Comparison of ENCODE assay signal across 1 cellular context in the genomic region with DNA sequence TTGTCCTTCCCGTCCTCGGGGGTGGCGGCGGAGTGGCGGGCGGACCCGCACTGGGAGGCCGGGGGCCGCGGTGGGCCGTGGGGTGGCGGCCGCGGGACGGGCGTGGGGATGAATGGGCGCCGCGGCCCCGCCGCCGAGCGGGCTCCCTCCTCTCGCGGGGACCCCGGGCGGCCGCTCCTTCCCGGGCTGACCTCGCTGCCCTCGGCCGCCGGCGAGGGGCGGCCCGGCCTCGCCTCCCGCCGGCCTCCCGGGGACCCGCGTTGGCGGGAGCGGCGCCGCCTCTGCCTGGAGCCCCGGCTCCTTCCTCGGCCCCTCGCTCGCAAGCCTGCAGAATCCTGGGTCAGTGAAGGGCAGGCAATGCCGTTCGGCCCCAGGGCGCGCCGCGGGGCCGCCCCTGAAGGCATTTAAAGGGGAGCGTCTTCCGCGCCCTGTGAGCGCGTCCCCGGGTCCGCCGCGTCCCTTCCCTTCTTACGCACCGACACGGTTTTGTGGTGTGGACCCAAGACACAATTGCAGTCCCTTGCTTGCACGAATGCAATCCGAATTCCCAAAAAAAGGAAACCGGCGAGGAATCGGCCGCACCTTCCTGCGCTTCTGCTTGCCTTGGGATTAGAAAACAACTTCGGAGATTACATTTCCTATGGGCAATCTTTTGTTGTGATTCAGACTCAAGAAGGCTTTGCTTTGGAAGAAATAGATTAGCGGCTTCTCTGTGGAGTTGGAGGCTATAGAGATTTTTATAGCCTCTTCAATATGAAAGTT.
A peak's percentile ranks its signal among the peaks of the same experiment; 100 is the strongest.
TF ChIP-seq lines count a peak whose summit lies in the region.

No MANE protein-coding gene starts in this region.

TF ChIP-seq in K562, 482 proteins besides CTCF, POLR2A, EP300 and RAD21 (continued from another document and continues in another):
- TF ChIP-seq, protein P1, sequence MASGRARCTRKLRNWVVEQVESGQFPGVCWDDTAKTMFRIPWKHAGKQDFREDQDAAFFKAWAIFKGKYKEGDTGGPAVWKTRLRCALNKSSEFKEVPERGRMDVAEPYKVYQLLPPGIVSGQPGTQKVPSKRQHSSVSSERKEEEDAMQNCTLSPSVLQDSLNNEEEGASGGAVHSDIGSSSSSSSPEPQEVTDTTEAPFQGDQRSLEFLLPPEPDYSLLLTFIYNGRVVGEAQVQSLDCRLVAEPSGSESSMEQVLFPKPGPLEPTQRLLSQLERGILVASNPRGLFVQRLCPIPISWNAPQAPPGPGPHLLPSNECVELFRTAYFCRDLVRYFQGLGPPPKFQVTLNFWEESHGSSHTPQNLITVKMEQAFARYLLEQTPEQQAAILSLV (tag; IDR thresholded peaks at IDR 0.05): no peak
- TF ChIP-seq BMI1 (IDR thresholded peaks at IDR 0.05; ENCODE audit: low read length): no peak
- no peak for TF ChIP-seq FOXP1 (CRISPR knock-in tag; IDR thresholded peaks at IDR 0.05)
- TF ChIP-seq, protein P2, sequence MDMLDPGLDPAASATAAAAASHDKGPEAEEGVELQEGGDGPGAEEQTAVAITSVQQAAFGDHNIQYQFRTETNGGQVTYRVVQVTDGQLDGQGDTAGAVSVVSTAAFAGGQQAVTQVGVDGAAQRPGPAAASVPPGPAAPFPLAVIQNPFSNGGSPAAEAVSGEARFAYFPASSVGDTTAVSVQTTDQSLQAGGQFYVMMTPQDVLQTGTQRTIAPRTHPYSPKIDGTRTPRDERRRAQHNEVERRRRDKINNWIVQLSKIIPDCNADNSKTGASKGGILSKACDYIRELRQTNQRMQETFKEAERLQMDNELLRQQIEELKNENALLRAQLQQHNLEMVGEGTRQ (CRISPR knock-in tag; IDR thresholded peaks at IDR 0.05): 0 out of 2 replicates have a peak, but pooled peaks have one; percentile 5
- no peak for TF ChIP-seq NCOR1 (IDR thresholded peaks at IDR 0.05)
- TF ChIP-seq BRD9 (IDR thresholded peaks at IDR 0.05; ENCODE audit: low read depth, partially characterized antibody): no peak
- 0 out of 2 replicates have a peak, but pooled peaks have one; percentile 76 for TF ChIP-seq GATAD2B (IDR thresholded peaks at IDR 0.05; ENCODE audit: borderline replicate concordance)
- no peak for TF ChIP-seq SRSF1 (IDR thresholded peaks at IDR 0.05; ENCODE audit: low read depth, low read length)
- TF ChIP-seq MTA2 (IDR thresholded peaks at IDR 0.05; ENCODE audit: low read depth): no peak
- TF ChIP-seq, protein P3, sequence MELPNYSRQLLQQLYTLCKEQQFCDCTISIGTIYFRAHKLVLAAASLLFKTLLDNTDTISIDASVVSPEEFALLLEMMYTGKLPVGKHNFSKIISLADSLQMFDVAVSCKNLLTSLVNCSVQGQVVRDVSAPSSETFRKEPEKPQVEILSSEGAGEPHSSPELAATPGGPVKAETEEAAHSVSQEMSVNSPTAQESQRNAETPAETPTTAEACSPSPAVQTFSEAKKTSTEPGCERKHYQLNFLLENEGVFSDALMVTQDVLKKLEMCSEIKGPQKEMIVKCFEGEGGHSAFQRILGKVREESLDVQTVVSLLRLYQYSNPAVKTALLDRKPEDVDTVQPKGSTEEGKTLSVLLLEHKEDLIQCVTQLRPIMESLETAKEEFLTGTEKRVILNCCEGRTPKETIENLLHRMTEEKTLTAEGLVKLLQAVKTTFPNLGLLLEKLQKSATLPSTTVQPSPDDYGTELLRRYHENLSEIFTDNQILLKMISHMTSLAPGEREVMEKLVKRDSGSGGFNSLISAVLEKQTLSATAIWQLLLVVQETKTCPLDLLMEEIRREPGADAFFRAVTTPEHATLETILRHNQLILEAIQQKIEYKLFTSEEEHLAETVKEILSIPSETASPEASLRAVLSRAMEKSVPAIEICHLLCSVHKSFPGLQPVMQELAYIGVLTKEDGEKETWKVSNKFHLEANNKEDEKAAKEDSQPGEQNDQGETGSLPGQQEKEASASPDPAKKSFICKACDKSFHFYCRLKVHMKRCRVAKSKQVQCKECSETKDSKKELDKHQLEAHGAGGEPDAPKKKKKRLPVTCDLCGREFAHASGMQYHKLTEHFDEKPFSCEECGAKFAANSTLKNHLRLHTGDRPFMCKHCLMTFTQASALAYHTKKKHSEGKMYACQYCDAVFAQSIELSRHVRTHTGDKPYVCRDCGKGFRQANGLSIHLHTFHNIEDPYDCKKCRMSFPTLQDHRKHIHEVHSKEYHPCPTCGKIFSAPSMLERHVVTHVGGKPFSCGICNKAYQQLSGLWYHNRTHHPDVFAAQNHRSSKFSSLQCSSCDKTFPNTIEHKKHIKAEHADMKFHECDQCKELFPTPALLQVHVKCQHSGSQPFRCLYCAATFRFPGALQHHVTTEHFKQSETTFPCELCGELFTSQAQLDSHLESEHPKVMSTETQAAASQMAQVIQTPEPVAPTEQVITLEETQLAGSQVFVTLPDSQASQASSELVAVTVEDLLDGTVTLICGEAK (IDR thresholded peaks at IDR 0.05): 0 out of 2 replicates have a peak, but pooled peaks have one; percentile 29
- TF ChIP-seq, protein P3 (CRISPR knock-in tag; IDR thresholded peaks at IDR 0.05): no peak
- peak; percentile 95; the same call in 1 of the 2 replicates for TF ChIP-seq KDM2B (CRISPR knock-in tag; IDR thresholded peaks at IDR 0.05)
- no peak for TF ChIP-seq ZNF830 (CRISPR knock-in tag; IDR thresholded peaks at IDR 0.05)
- TF ChIP-seq, protein P4, sequence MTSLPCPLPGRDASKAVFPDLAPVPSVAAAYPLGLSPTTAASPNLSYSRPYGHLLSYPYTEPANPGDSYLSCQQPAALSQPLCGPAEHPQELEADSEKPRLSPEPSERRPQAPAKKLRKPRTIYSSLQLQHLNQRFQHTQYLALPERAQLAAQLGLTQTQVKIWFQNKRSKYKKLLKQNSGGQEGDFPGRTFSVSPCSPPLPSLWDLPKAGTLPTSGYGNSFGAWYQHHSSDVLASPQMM (CRISPR knock-in tag; IDR thresholded peaks at IDR 0.05): no peak
- TF ChIP-seq, protein P5, sequence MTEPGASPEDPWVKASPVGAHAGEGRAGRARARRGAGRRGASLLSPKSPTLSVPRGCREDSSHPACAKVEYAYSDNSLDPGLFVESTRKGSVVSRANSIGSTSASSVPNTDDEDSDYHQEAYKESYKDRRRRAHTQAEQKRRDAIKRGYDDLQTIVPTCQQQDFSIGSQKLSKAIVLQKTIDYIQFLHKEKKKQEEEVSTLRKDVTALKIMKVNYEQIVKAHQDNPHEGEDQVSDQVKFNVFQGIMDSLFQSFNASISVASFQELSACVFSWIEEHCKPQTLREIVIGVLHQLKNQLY (CRISPR knock-in tag; conservative IDR thresholded peaks at IDR 0.05): no peak
- no peak for TF ChIP-seq ZNF785 (CRISPR knock-in tag; IDR thresholded peaks at IDR 0.05)
- TF ChIP-seq, protein P6, sequence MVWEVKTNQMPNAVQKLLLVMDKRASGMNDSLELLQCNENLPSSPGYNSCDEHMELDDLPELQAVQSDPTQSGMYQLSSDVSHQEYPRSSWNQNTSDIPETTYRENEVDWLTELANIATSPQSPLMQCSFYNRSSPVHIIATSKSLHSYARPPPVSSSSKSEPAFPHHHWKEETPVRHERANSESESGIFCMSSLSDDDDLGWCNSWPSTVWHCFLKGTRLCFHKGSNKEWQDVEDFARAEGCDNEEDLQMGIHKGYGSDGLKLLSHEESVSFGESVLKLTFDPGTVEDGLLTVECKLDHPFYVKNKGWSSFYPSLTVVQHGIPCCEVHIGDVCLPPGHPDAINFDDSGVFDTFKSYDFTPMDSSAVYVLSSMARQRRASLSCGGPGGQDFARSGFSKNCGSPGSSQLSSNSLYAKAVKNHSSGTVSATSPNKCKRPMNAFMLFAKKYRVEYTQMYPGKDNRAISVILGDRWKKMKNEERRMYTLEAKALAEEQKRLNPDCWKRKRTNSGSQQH (CRISPR knock-in tag; IDR thresholded peaks at IDR 0.05): no peak
- TF ChIP-seq, protein P7, sequence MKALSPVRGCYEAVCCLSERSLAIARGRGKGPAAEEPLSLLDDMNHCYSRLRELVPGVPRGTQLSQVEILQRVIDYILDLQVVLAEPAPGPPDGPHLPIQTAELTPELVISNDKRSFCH (CRISPR knock-in tag; IDR thresholded peaks at IDR 0.05): no peak
- TF ChIP-seq, protein P7 (tag; IDR thresholded peaks at IDR 0.05): no peak
- TF ChIP-seq ZNF41 (CRISPR knock-in tag; conservative IDR thresholded peaks at IDR 0.05): no peak
- TF ChIP-seq RBM34 (IDR thresholded peaks at IDR 0.05; ENCODE audit: borderline replicate concordance, insufficient read depth, low read length): no peak
- TF ChIP-seq HDAC3 (IDR thresholded peaks at IDR 0.05; ENCODE audit: borderline replicate concordance, partially characterized antibody): no peak
- TF ChIP-seq HDAC1 (IDR thresholded peaks at IDR 0.05): peak in 1 of 2 experiments; percentile 24; a peak in 1 of 4 replicates
- no peak for TF ChIP-seq LARP7 (IDR thresholded peaks at IDR 0.05)
- no peak for TF ChIP-seq ZNF561 (CRISPR knock-in tag; conservative IDR thresholded peaks at IDR 0.05)
- TF ChIP-seq RBM25 (IDR thresholded peaks at IDR 0.05; ENCODE audit: low read depth, low read length, severe bottlenecking): no peak
- peak; percentile 71 to 79 for TF ChIP-seq KDM1A (IDR thresholded peaks at IDR 0.05)
- TF ChIP-seq HDAC6 (IDR thresholded peaks at IDR 0.05; ENCODE audit: low read depth, low read length): 0 out of 2 replicates have a peak, but pooled peaks have one; percentile 83
- TF ChIP-seq, protein P8, sequence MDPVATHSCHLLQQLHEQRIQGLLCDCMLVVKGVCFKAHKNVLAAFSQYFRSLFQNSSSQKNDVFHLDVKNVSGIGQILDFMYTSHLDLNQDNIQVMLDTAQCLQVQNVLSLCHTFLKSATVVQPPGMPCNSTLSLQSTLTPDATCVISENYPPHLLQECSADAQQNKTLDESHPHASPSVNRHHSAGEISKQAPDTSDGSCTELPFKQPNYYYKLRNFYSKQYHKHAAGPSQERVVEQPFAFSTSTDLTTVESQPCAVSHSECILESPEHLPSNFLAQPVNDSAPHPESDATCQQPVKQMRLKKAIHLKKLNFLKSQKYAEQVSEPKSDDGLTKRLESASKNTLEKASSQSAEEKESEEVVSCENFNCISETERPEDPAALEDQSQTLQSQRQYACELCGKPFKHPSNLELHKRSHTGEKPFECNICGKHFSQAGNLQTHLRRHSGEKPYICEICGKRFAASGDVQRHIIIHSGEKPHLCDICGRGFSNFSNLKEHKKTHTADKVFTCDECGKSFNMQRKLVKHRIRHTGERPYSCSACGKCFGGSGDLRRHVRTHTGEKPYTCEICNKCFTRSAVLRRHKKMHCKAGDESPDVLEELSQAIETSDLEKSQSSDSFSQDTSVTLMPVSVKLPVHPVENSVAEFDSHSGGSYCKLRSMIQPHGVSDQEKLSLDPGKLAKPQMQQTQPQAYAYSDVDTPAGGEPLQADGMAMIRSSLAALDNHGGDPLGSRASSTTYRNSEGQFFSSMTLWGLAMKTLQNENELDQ (CRISPR knock-in tag; IDR thresholded peaks at IDR 0.05; ENCODE audit: borderline replicate concordance): no peak
- no peak for TF ChIP-seq PTBP1 (IDR thresholded peaks at IDR 0.05; ENCODE audit: low read depth, low read length)
- peak; percentile 51 for TF ChIP-seq CHD1 (IDR thresholded peaks at IDR 0.05; ENCODE audit: low read length)
- TF ChIP-seq RCOR1 (IDR thresholded peaks at IDR 0.05; ENCODE audit: borderline replicate concordance in 1 of 2, low read depth in 2 of 2, low read length in 2 of 2): peak in 1 of 2 experiments; percentile 44; a peak in 1 of 4 replicates
- no peak for TF ChIP-seq PCBP1 (IDR thresholded peaks at IDR 0.05; ENCODE audit: low read depth, low read length, poor library complexity, severe bottlenecking)
- no peak for TF ChIP-seq NR3C1 (CRISPR knock-in tag; IDR thresholded peaks at IDR 0.05)
- no peak for TF ChIP-seq TCF7L2 (IDR thresholded peaks at IDR 0.05; ENCODE audit: low read depth, low read length)
- TF ChIP-seq ZNF707 (CRISPR knock-in tag; conservative IDR thresholded peaks at IDR 0.05): no peak
- TF ChIP-seq CBX3 (IDR thresholded peaks at IDR 0.05; ENCODE audit: borderline replicate concordance in 1 of 2, low read length in 2 of 2): no peak
- TF ChIP-seq ZNF431 (CRISPR knock-in tag; IDR thresholded peaks at IDR 0.05): no peak
- TF ChIP-seq, protein P9, sequence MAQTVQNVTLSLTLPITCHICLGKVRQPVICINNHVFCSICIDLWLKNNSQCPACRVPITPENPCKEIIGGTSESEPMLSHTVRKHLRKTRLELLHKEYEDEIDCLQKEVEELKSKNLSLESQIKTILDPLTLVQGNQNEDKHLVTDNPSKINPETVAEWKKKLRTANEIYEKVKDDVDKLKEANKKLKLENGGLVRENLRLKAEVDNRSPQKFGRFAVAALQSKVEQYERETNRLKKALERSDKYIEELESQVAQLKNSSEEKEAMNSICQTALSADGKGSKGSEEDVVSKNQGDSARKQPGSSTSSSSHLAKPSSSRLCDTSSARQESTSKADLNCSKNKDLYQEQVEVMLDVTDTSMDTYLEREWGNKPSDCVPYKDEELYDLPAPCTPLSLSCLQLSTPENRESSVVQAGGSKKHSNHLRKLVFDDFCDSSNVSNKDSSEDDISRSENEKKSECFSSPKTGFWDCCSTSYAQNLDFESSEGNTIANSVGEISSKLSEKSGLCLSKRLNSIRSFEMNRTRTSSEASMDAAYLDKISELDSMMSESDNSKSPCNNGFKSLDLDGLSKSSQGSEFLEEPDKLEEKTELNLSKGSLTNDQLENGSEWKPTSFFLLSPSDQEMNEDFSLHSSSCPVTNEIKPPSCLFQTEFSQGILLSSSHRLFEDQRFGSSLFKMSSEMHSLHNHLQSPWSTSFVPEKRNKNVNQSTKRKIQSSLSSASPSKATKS (CRISPR knock-in tag; IDR thresholded peaks at IDR 0.05): no peak
